ENCODE assay signal across 11 cellular contexts in genomic region chr6:159971341-159972178, GRCh38. TPM values are rescaled to one million over a fixed set of nuclear protein-coding genes. Genes with fewer than 3 reads are reported as not detected.
A peak's percentile ranks its signal among the peaks of the same experiment; 100 is the strongest.
DNase-seq lines count a peak whose midpoint lies in the region; ATAC-seq, FAIRE-seq and TF ChIP-seq lines count a peak whose summit lies in the region.
"Had no signal": no experiment of that assay in that cellular context is flagged by ENCODE, and none has a peak within 500 bp of the region (broad histone marks: within the 10 kb centered on the region; RNA-seq: fewer than 3 reads in every experiment).

No MANE protein-coding gene starts in this region.

- H2BK120ac ChIP-seq in H1 (replicated peaks; ENCODE audit: low read depth, low read length), result no peak overlapping the region
- no peak overlapping the region for H2BK120ac ChIP-seq in neuronal stem cell (ENCODE audit: low read depth, low read length)

- TF ChIP-seq EP300 in H1 (IDR thresholded peaks at IDR 0.05; ENCODE audit: borderline replicate concordance in 1 of 2, low read depth in 2 of 2, low read length in 2 of 2), result no peak

- H2BK5ac ChIP-seq in H1 (ENCODE audit: low read depth, low read length), result no peak overlapping the region
- no peak overlapping the region for H2BK5ac ChIP-seq in neuronal stem cell (ENCODE audit: low read length)

- H2BK15ac ChIP-seq in H1 (ENCODE audit: low read length), result peak overlapping the region; percentile 94; the same call in 1 of the 2 replicates
- no peak overlapping the region for H2BK15ac ChIP-seq in neuronal stem cell (ENCODE audit: low read length)

- H3K79me1 ChIP-seq in H1 (ENCODE audit: low read depth, low read length) (peaks cover 17% of the 10 kb centered on the region), neuronal stem cell (ENCODE audit: low read depth, low read length) (peaks cover 12% of the 10 kb centered on the region)

- H3K9ac ChIP-seq in H1 (replicated peaks in 1 of 4; ENCODE audit: extremely low read depth in 1 of 4, low read depth in 3 of 4, low read length in 3 of 4) (no peak overlapping the region), neuronal stem cell (ENCODE audit: low read depth, low read length, poor library complexity) (peak overlapping the region; percentile 70)

- TF ChIP-seq CTCF in Calu3 (IDR thresholded peaks at IDR 0.05; ENCODE audit: unreplicated experiment), result no peak
- TF ChIP-seq CTCF in LNCaP clone FGC (IDR thresholded peaks at IDR 0.05; ENCODE audit: control insufficient read depth, extremely low read depth, insufficient read depth), result no peak
- no peak for TF ChIP-seq CTCF in H1 (IDR thresholded peaks at IDR 0.05; ENCODE audit: control extremely low read depth in 1 of 3, insufficient read depth in 1 of 3, low read depth in 1 of 3, low read length in 3 of 3)

- no peak overlapping the region for H2BK20ac ChIP-seq in H1 (ENCODE audit: low read length)

- no peak overlapping the region for H2AFZ ChIP-seq in H1 (ENCODE audit: low read length)
- H2AFZ ChIP-seq in neuronal stem cell (ENCODE audit: low read length), result no peak overlapping the region

- H3K4me1 ChIP-seq in H1 (replicated peaks in 1 of 4; ENCODE audit: control insufficient read depth in 3 of 4, insufficient read depth in 4 of 4, low read length in 3 of 4), result peaks cover 5 to 23% (median 14%) of the 10 kb centered on the region in 4 experiments; a peak in 6 of 7 replicates
- peaks cover 7 to 17% of the 10 kb centered on the region in 2 donors for H3K4me1 ChIP-seq in neuronal stem cell (ENCODE audit: control insufficient read depth in 2 of 2, insufficient read depth in 1 of 2, low read depth in 1 of 2, low read length in 2 of 2)

- POLR2A ChIA-PET in H1 (lab: Charles Lee; ENCODE audit: partially characterized antibody), result interaction anchor here (1.0 kb wide), 1 partner anchor 10 kb away, joined by 3 read pairs; no protein-coding TSS in a partner anchor

- H3K18ac ChIP-seq in H1 (ENCODE audit: extremely low read depth, low read length) (no peak overlapping the region), neuronal stem cell (ENCODE audit: low read length) (no peak overlapping the region)

- H3K9me3 ChIP-seq in H1 (ENCODE audit: insufficient read depth in 2 of 2, low read depth in 1 of 2, low read length in 1 of 2), result no peaks in the 10 kb centered on the region
- H3K9me3 ChIP-seq in neuronal stem cell (replicated peaks in 1 of 2; ENCODE audit: control insufficient read depth in 2 of 2, insufficient read depth in 1 of 2, low read depth in 1 of 2, low read length in 2 of 2), result no peaks in the 10 kb centered on the region
- H3K9me3 ChIP-seq: mucosa of descending colon had no signal

- H3K4me3 ChIP-seq in LNCaP clone FGC (ENCODE audit: low read depth, low read length) (peak overlapping the region; percentile 79), H1 (ENCODE audit: extremely low read depth in 1 of 4, insufficient read depth in 2 of 4, low read depth in 3 of 4, low read length in 4 of 4) (no peak overlapping the region), neuronal stem cell (ENCODE audit: low read length in 2 of 2) (peak overlapping the region in 1 of 2 donors; percentile 14)
- H3K4me3 ChIP-seq: mucosa of descending colon had no signal

- H3K23me2 ChIP-seq in H1 (ENCODE audit: low read depth, low read length), result peaks cover 5% of the 10 kb centered on the region

- no peak overlapping the region for H4K5ac ChIP-seq in H1 (ENCODE audit: insufficient read length, low read depth, low read length)

- H3K4me1 Mint-ChIP-seq in Calu3 (ENCODE audit: low read depth, unreplicated experiment), result peaks cover 36% of the 10 kb centered on the region

- no peak overlapping the region for H3K56ac ChIP-seq in H1 (replicated peaks; ENCODE audit: insufficient read length, low read depth, low read length)

- no peak overlapping the region for H4K8ac ChIP-seq in H1 (ENCODE audit: extremely low read depth, insufficient read depth, low read length)
- no peak overlapping the region for H4K8ac ChIP-seq in neuronal stem cell (ENCODE audit: low read depth, low read length)

- FAIRE-seq in H1 (lab: Jason Lieb, UNC), result no peak
- FAIRE-seq: D721Med had no signal

- no peaks in the 10 kb centered on the region for H3K36me3 ChIP-seq in H1 (ENCODE audit: control insufficient read depth in 2 of 4, insufficient read depth in 4 of 4, low read length in 3 of 4)
- H3K36me3 ChIP-seq in neuronal stem cell (replicated peaks in 1 of 2; ENCODE audit: control insufficient read depth in 2 of 2, insufficient read depth in 2 of 2, low read length in 2 of 2), result peaks cover 0 to 13% of the 10 kb centered on the region in 2 donors

- peaks cover 23% of the 10 kb centered on the region for H3K36me3 Mint-ChIP-seq in Calu3 (ENCODE audit: insufficient read depth, unreplicated experiment)

- H4K20me1 ChIP-seq in H1 (replicated peaks in 1 of 2; ENCODE audit: control insufficient read depth in 1 of 2, insufficient read depth in 2 of 2, low read length in 2 of 2), result peaks cover 9 to 15% of the 10 kb centered on the region in 2 experiments

- no peak overlapping the region for H3K23ac ChIP-seq in H1 (ENCODE audit: insufficient read length)
- H3K23ac ChIP-seq in neuronal stem cell (ENCODE audit: low read depth, low read length, poor library complexity), result no peak overlapping the region

- TF ChIP-seq POLR2A in H1 (IDR thresholded peaks at IDR 0.05; ENCODE audit: control extremely low read depth in 1 of 2, low read depth in 2 of 2, low read length in 2 of 2), result no peak

- intact Hi-C loops in Calu3 (cut with micrococcal nuclease; ENCODE audit: unreplicated experiment), result no loop called here
- intact Hi-C loops in posterior vena cava (cut with DNase I), result loop anchor here in 1 of 2 donors (10.0 kb wide), 1 partner anchor 73 kb away; no protein-coding TSS in a partner anchor

- H3K27ac Mint-ChIP-seq in Calu3 (ENCODE audit: unreplicated experiment), result no peak overlapping the region

- H3K27ac ChIP-seq in H1 (ENCODE audit: low read depth, low read length) (no peak overlapping the region), neuronal stem cell (replicated peaks; ENCODE audit: low read length) (no peak overlapping the region)

- CTCF ChIA-PET in Calu3 (lab: Charles Lee), result no interaction called here
- CTCF ChIA-PET in H1 (lab: Charles Lee; ENCODE audit: partially characterized antibody), result interaction anchor here (1.0 to 1.1 kb wide), 2 partner anchors 28 to 29 kb away, joined by 3 read pairs; no protein-coding TSS in a partner anchor

- no peaks in the 10 kb centered on the region for H3K27me3 Mint-ChIP-seq in Calu3 (ENCODE audit: unreplicated experiment)

- H3K4me2 ChIP-seq in H1 (ENCODE audit: insufficient read depth in 1 of 2, low read depth in 2 of 2, low read length in 2 of 2) (peak overlapping the region in 1 of 2 experiments; percentile 76; a peak in 1 of 4 replicates), neuronal stem cell (ENCODE audit: insufficient read depth, low read length, poor library complexity, severe bottlenecking) (no peak overlapping the region)

- no peak overlapping the region for H2BK12ac ChIP-seq in H1 (ENCODE audit: low read depth, low read length)
- H2BK12ac ChIP-seq in neuronal stem cell (ENCODE audit: low read length), result no peak overlapping the region

- no peaks in the 10 kb centered on the region for H3K9me3 Mint-ChIP-seq in Calu3 (ENCODE audit: low read depth, unreplicated experiment)

- H3K27me3 ChIP-seq in H1 (replicated peaks in 1 of 4; ENCODE audit: control insufficient read depth in 3 of 4, extremely low read depth in 1 of 4, insufficient read depth in 3 of 4, low read length in 3 of 4), result no peaks in the 10 kb centered on the region
- peaks cover 0 to 5% (median 0%) of the 10 kb centered on the region in 3 experiments for H3K27me3 ChIP-seq in neuronal stem cell (ENCODE audit: control insufficient read depth in 3 of 3, insufficient read depth in 3 of 3, low read depth in 1 of 3, low read length in 3 of 3)

- no TSS peak for BruUV-seq in Calu3 (replicated peaks; lab: Mats Ljungman, UMichigan)

- H2AK5ac ChIP-seq in H1 (ENCODE audit: low read depth, low read length), result no peak overlapping the region; the same call in 1 of the 2 replicates
- H2AK5ac ChIP-seq in neuronal stem cell (ENCODE audit: low read depth, low read length), result no peak overlapping the region

- peaks cover 41 to 67% of the 10 kb centered on the region in 2 experiments for H3K79me2 ChIP-seq in H1 (ENCODE audit: control insufficient read depth in 1 of 2, insufficient read depth in 2 of 2, low read length in 2 of 2)

- no peak overlapping the region for H4K91ac ChIP-seq in H1 (replicated peaks; ENCODE audit: insufficient read length, low read length)
- no peak overlapping the region for H4K91ac ChIP-seq in neuronal stem cell (ENCODE audit: low read depth, low read length, poor library complexity)

- TF ChIP-seq RAD21 in H1 (IDR thresholded peaks at IDR 0.05 in 1 of 2, conservative IDR thresholded peaks at IDR 0.05 in 1 of 2; ENCODE audit: low read depth in 2 of 2, low read length in 2 of 2), result no peak

- no peak for ATAC-seq in GM19455 (IDR thresholded peaks at IDR 0.05; ENCODE audit: unreplicated experiment)
- ATAC-seq: mucosa of descending colon had no signal

- 87% methylated on average over 12 of the region's 12 CpGs; no CpG with 5 or more reads in 1 of the 2 experiments for WGBS in H1 (ENCODE audit: extremely low coverage in 1 of 2, insufficient coverage in 1 of 2, insufficient read length in 1 of 2, insufficient replicate concordance in 2 of 2, low coverage in 1 of 2, low lambda C conversion rate in 2 of 2, missing lambda C conversion rate in 1 of 2), 2 experiments
- WGBS in neuronal stem cell (ENCODE audit: extremely low coverage in 2 of 2, insufficient read length in 2 of 2, insufficient replicate concordance in 1 of 2), 2 donors, result 100% methylated on average over 1 to 2 of the region's 12 CpGs

- no peak overlapping the region for H3K4ac ChIP-seq in H1 (replicated peaks; ENCODE audit: insufficient read length, low read depth, low read length)
- no peak overlapping the region for H3K4ac ChIP-seq in neuronal stem cell (ENCODE audit: low read length)

- H3K14ac ChIP-seq in H1 (ENCODE audit: insufficient read length), result no peak overlapping the region
- H3K14ac ChIP-seq in neuronal stem cell (ENCODE audit: low read length), result no peak overlapping the region

- no peak for DNase-seq in Calu3
- no peak for DNase-seq in LNCaP clone FGC (ENCODE audit: low read depth)
- no peak for DNase-seq in H1 (ENCODE audit: low read depth in 1 of 2, low spot score in 2 of 2)
- no peak for DNase-seq in neuronal stem cell (ENCODE audit: low spot score)
- DNase-seq in hypothalamus (lab: John Stamatoyannopoulos, UW), result no peak
- no peak for DNase-seq in posterior vena cava (ENCODE audit: low spot score)
- DNase-seq: H7, NCI-H2029 had no signal

- peak overlapping the region; percentile 7 for H3K4me3 Mint-ChIP-seq in Calu3 (ENCODE audit: low read depth, unreplicated experiment)

RNA-seq across cellular contexts. Expression of gene IGF2R, which starts 2.7 kb away (rescaled TPM):
- total RNA-seq in Calu3 (2022), result 109 and 127 TPM in 2 replicates
- 74.1 and 80.7 TPM in 2 replicates for total RNA-seq in H1 (2021; fragmentation: NEBNext Ultra II Directional; extraction: Animal tissue kit (Norgen Biotek cat#: 25700))
- 20.6 and 27.3 TPM in 2 replicates for polyA plus RNA-seq in H1 (2011; rRNA removed)
- polyA plus RNA-seq in H1 (2011; cell fraction: cytosol; rRNA removed), result 22.1 TPM
- 71.3 TPM for polyA plus RNA-seq in H1 (2011; cell fraction: nucleus; rRNA removed)
- polyA plus RNA-seq in H1 (2012, experiment 1 of 2), result 56.9 to 65.8 TPM (median 64.4 TPM) in 4 replicates
- polyA plus RNA-seq in H1 (2012, experiment 2 of 2), result 9.5 TPM
- polyA plus RNA-seq in H1 (2013, experiment 1 of 2), result 66.8 TPM
- polyA plus RNA-seq in H1 (2013, experiment 2 of 2), result 53.5 TPM
- polyA minus RNA-seq in H1 (2011; rRNA and poly(A)+ RNA removed), result 94.0 and 116 TPM in 2 replicates
- polyA minus RNA-seq in H1 (2011; cell fraction: cytosol; rRNA and poly(A)+ RNA removed), result 79.9 TPM
- 135 TPM for polyA minus RNA-seq in H1 (2011; cell fraction: nucleus; rRNA and poly(A)+ RNA removed)
- polyA plus RNA-seq in neuronal stem cell (2013, experiment 1 of 2), result 14.0 TPM
- 13.5 TPM for polyA plus RNA-seq in neuronal stem cell (2013, experiment 2 of 2)
- 10 to 100 TPM; 62.7 to 71.8 TPM for total RNA-seq in posterior vena cava
